In genomic region chr11:66912361-66912760, GRCh38 we compare ENCODE assay signal across 30 cellular contexts. TPM values are rescaled to one million over a fixed set of nuclear protein-coding genes. Genes with fewer than 3 reads are reported as not detected.
A peak's percentile ranks its signal among the peaks of the same experiment; 100 is the strongest.
DNase-seq lines count a peak whose midpoint lies in the region; ATAC-seq, FAIRE-seq and TF ChIP-seq lines count a peak whose summit lies in the region.
"Had no signal": no experiment of that assay in that cellular context is flagged by ENCODE, and none has a peak within 500 bp of the region (broad histone marks: within the 10 kb centered on the region; RNA-seq: fewer than 3 reads in every experiment).

No MANE protein-coding gene starts in this region.

- H3K9me1 ChIP-seq in K562 (ENCODE audit: control insufficient read depth, insufficient read depth, low read length) = peaks cover 2% of the 10 kb centered on the region

- no peaks in the 10 kb centered on the region for H3K9me3 ChIP-seq in K562 (replicated peaks; ENCODE audit: control insufficient read depth, insufficient read depth, low read depth, low read length)
- H3K9me3 ChIP-seq: ascending aorta, heart right ventricle, tibial artery had no signal

- H3K27me3 ChIP-seq in GM23338 (ENCODE audit: insufficient read depth) (no peaks in the 10 kb centered on the region), K562 (ENCODE audit: control insufficient read depth in 2 of 2, insufficient read depth in 2 of 2, low read length in 2 of 2) (no peaks in the 10 kb centered on the region)
- H3K27me3 ChIP-seq: ascending aorta, heart right ventricle, tibial artery had no signal

- ATAC-seq in GM23338 (peak; percentile 52), K562 (no peak)
- ATAC-seq: CD8-positive, alpha-beta T cell; heart right ventricle; stimulated activated naive CD8-positive, alpha-beta T cell treated with anti-CD3 and anti-CD28 coated beads, Interleukin-15, amount 100 ng/mL, for 72 hours had no signal

- 77% methylated on average over 7 of the region's 7 CpGs for WGBS in K562 (ENCODE audit: insufficient coverage, low coverage, missing lambda C conversion rate)

- no peak for FAIRE-seq in K562 (lab: Jason Lieb, UNC)
- FAIRE-seq: GM18507, GM19239 had no signal

- POLR2A ChIA-PET in K562 (lab: Yijun Ruan, JAX) = interaction anchor here (0.6 to 0.7 kb wide), 2 partner anchors 75 to 138 kb away, joined by 3 read pairs; no protein-coding TSS in a partner anchor

- H3K36me3 Mint-ChIP-seq in GM23338 (ENCODE audit: low read depth) (no peaks in the 10 kb centered on the region), glutamatergic neuron (ENCODE audit: unreplicated experiment) (no peaks in the 10 kb centered on the region), neural crest cell (ENCODE audit: low read depth) (peaks cover 3% of the 10 kb centered on the region)
- H3K36me3 Mint-ChIP-seq: activated naive CD8-positive, alpha-beta T cell treated with anti-CD3 and anti-CD28 coated beads for 36 hours; CD8-positive, alpha-beta T cell had no signal

- H3K4me2 ChIP-seq in GM23338 = peak overlapping the region; percentile 48
- no peak overlapping the region for H3K4me2 ChIP-seq in K562 (ENCODE audit: insufficient read depth, low read length)

- H3K4me1 ChIP-seq in GM23338 (ENCODE audit: insufficient read depth) (peaks cover 12% of the 10 kb centered on the region), K562 (replicated peaks in 1 of 2; ENCODE audit: control insufficient read depth in 2 of 2, insufficient read depth in 2 of 2, low read length in 2 of 2) (peaks cover 10 to 16% of the 10 kb centered on the region in 2 experiments; a peak in 4 of 5 replicates)
- H3K4me1 ChIP-seq: ascending aorta, heart right ventricle had no signal

- intact Hi-C loops in K562 (cut with micrococcal nuclease) = no loop called here

- no TSS peak for BruUV-seq in K562 (replicated peaks; lab: Mats Ljungman, UMichigan)

- no peaks in the 10 kb centered on the region for H3K9me2 ChIP-seq in GM23338 (ENCODE audit: insufficient read depth)

- no peaks in the 10 kb centered on the region for H3K9me3 Mint-ChIP-seq in GM23338
- no peaks in the 10 kb centered on the region for H3K9me3 Mint-ChIP-seq in glutamatergic neuron (ENCODE audit: unreplicated experiment)
- no peaks in the 10 kb centered on the region for H3K9me3 Mint-ChIP-seq in neural crest cell
- H3K9me3 Mint-ChIP-seq: activated CD4-positive, alpha-beta T cell treated with anti-CD3 and anti-CD28 coated beads, Interleukin-2, amount 10 ng/mL, durations not matched to agents 24 days and 14 days; activated naive CD8-positive, alpha-beta T cell treated with anti-CD3 and anti-CD28 coated beads for 36 hours; CD8-positive, alpha-beta T cell; dendritic cell treated with granulocyte-macrophage colony-stimulating factor and Interleukin-4, amounts not matched to agents 40 ng/mL and 50 ng/mL, for 4 days; stimulated activated naive CD8-positive, alpha-beta T cell treated with anti-CD3 and anti-CD28 coated beads, Interleukin-15, amount 100 ng/mL, for 72 hours had no signal

- H3K27ac Mint-ChIP-seq in GM23338 (no peak overlapping the region), glutamatergic neuron (ENCODE audit: unreplicated experiment) (peak overlapping the region; percentile 52), neural crest cell (ENCODE audit: unreplicated experiment) (peak overlapping the region; percentile 99)
- H3K27ac Mint-ChIP-seq: activated CD4-positive, alpha-beta T cell treated with anti-CD3 and anti-CD28 coated beads, Interleukin-2, amount 10 ng/mL, durations not matched to agents 24 days and 14 days; activated naive CD8-positive, alpha-beta T cell treated with anti-CD3 and anti-CD28 coated beads for 36 hours; CD8-positive, alpha-beta T cell; dendritic cell treated with granulocyte-macrophage colony-stimulating factor and Interleukin-4, amounts not matched to agents 40 ng/mL and 50 ng/mL, for 4 days had no signal

- TF ChIP-seq POLR2A in K562 (conservative IDR thresholded peaks at IDR 0.05) = no peak

- H3K4me3 Mint-ChIP-seq in GM23338 (no peak overlapping the region), glutamatergic neuron (ENCODE audit: unreplicated experiment) (no peak overlapping the region), neural crest cell (peak overlapping the region; percentile 78)
- H3K4me3 Mint-ChIP-seq: activated CD4-positive, alpha-beta T cell treated with anti-CD3 and anti-CD28 coated beads, Interleukin-2, amount 10 ng/mL, durations not matched to agents 24 days and 14 days; activated naive CD8-positive, alpha-beta T cell treated with anti-CD3 and anti-CD28 coated beads for 36 hours; CD8-positive, alpha-beta T cell; dendritic cell treated with granulocyte-macrophage colony-stimulating factor and Interleukin-4, amounts not matched to agents 40 ng/mL and 50 ng/mL, for 4 days; stimulated activated naive CD8-positive, alpha-beta T cell treated with anti-CD3 and anti-CD28 coated beads, Interleukin-15, amount 100 ng/mL, for 72 hours had no signal

- DNase-seq in GM23338 (ENCODE audit: low spot score) (peak; percentile 53), K562 (ENCODE audit: extremely low read depth in 1 of 4, low spot score in 3 of 4) (no peak), glutamatergic neuron (no peak), neural crest cell (ENCODE audit: low read depth, low spot score) (no peak), NCI-H2081 treated with DMSO at 0.1 percent for 48 hours (lab: John Stamatoyannopoulos, UW) (no peak), NCI-H1105 (lab: John Stamatoyannopoulos, UW) (no peak), NCI-H2029 treated with DMSO at 0.1 percent for 48 hours (lab: John Stamatoyannopoulos, UW) (no peak), NCI-H2227 treated with DMSO at 0.1 percent for 48 hours (lab: John Stamatoyannopoulos, UW) (no peak)
- DNase-seq: activated CD4-positive, alpha-beta T cell treated with anti-CD3 and anti-CD28 coated beads, Interleukin-2, amount 10 ng/mL, durations not matched to agents 24 days and 14 days; activated effector memory CD4-positive, alpha-beta T cell treated with Interleukin-2 at 50 U/mL for 16 hours; activated naive CD8-positive, alpha-beta T cell treated with anti-CD3 and anti-CD28 coated beads for 36 hours; AML-193; CD8-positive, alpha-beta T cell; central memory CD4-positive, alpha-beta T cell; H7; heart right ventricle; MV-4-11; NCI-H2171; NCI-H510A; right cardiac atrium; RPMI8226; stimulated activated CD4-positive, alpha-beta T cell treated with anti-CD3 and anti-CD28 coated beads, Interleukin-1b, Interleukin-23, amount 100 ng/mL, for 48 hours; stimulated activated naive CD8-positive, alpha-beta T cell treated with anti-CD3 and anti-CD28 coated beads, Interleukin-15, amount 100 ng/mL, for 72 hours; tibial artery; WERI-Rb-1 had no signal

- no peak for TF ChIP-seq EP300 in K562 (IDR thresholded peaks at IDR 0.05; ENCODE audit: low read length)

- CTCF ChIA-PET in K562 (lab: Yijun Ruan, JAX; ENCODE audit: low intra/inter-chr PET ratio) = no interaction called here

- H3K27me3 Mint-ChIP-seq in GM23338 (ENCODE audit: insufficient read depth, low read depth, poor library complexity) = peaks cover 5% of the 10 kb centered on the region
- peaks cover 2% of the 10 kb centered on the region for H3K27me3 Mint-ChIP-seq in glutamatergic neuron (ENCODE audit: unreplicated experiment)
- H3K27me3 Mint-ChIP-seq in neural crest cell (ENCODE audit: low read depth) = no peaks in the 10 kb centered on the region
- H3K27me3 Mint-ChIP-seq: activated CD4-positive, alpha-beta T cell treated with anti-CD3 and anti-CD28 coated beads, Interleukin-2, amount 10 ng/mL, durations not matched to agents 24 days and 14 days; activated naive CD8-positive, alpha-beta T cell treated with anti-CD3 and anti-CD28 coated beads for 36 hours; stimulated activated naive CD8-positive, alpha-beta T cell treated with anti-CD3 and anti-CD28 coated beads, Interleukin-15, amount 100 ng/mL, for 72 hours had no signal

- in situ Hi-C loops in K562 (cut with MboI) = no loop called here

- no peaks in the 10 kb centered on the region for H4K20me1 ChIP-seq in GM23338 (replicated peaks; ENCODE audit: insufficient read depth)
- peaks cover 4% of the 10 kb centered on the region for H4K20me1 ChIP-seq in K562 (replicated peaks; ENCODE audit: control insufficient read depth, insufficient read depth, low read length)

- H2AFZ ChIP-seq in GM23338 (peak overlapping the region; percentile 66; the same call in 1 of the 2 replicates), K562 (ENCODE audit: low read depth, low read length) (no peak overlapping the region)

- no peak for TF ChIP-seq RAD21 in K562 (CRISPR knock-in tag; conservative IDR thresholded peaks at IDR 0.05 in 1 of 2, IDR thresholded peaks at IDR 0.05 in 1 of 2)

- H3K79me2 ChIP-seq in GM23338 (replicated peaks; ENCODE audit: insufficient read depth) = no peaks in the 10 kb centered on the region
- H3K79me2 ChIP-seq in K562 (ENCODE audit: control insufficient read depth, insufficient read depth, low read length) = no peaks in the 10 kb centered on the region

- H3K36me3 ChIP-seq in GM23338 (ENCODE audit: insufficient read depth) = no peaks in the 10 kb centered on the region
- no peaks in the 10 kb centered on the region; the same call in 2 of the 3 replicates for H3K36me3 ChIP-seq in K562 (ENCODE audit: control insufficient read depth, insufficient read depth, low read length)
- H3K36me3 ChIP-seq: ascending aorta, heart right ventricle, tibial artery, WERI-Rb-1 had no signal

- no peak for TF ChIP-seq CTCF in GM23338 (conservative IDR thresholded peaks at IDR 0.05; ENCODE audit: low read depth in 2 of 2)
- no peak for TF ChIP-seq CTCF in K562 (IDR thresholded peaks at IDR 0.05 in 2 of 3, conservative IDR thresholded peaks at IDR 0.05 in 1 of 3; ENCODE audit: insufficient read depth in 2 of 3, low read depth in 1 of 3, low read length in 3 of 3)
- no peak for TF ChIP-seq CTCF in glutamatergic neuron (IDR thresholded peaks at IDR 0.05; ENCODE audit: partially characterized antibody, unreplicated experiment)
- TF ChIP-seq CTCF in neural crest cell (conservative IDR thresholded peaks at IDR 0.05) = no peak

- H3K4me3 ChIP-seq in GM23338 (no peak overlapping the region), K562 (no peak overlapping the region)
- H3K4me3 ChIP-seq: ascending aorta, heart right ventricle, lung, tibial artery had no signal

- H3K4me1 Mint-ChIP-seq in GM23338 (peaks cover 34% of the 10 kb centered on the region), glutamatergic neuron (ENCODE audit: low read depth, unreplicated experiment) (peaks cover 9% of the 10 kb centered on the region), neural crest cell (peaks cover 77% of the 10 kb centered on the region)
- H3K4me1 Mint-ChIP-seq: activated CD4-positive, alpha-beta T cell treated with anti-CD3 and anti-CD28 coated beads, Interleukin-2, amount 10 ng/mL, durations not matched to agents 24 days and 14 days; activated naive CD8-positive, alpha-beta T cell treated with anti-CD3 and anti-CD28 coated beads for 36 hours; stimulated activated naive CD8-positive, alpha-beta T cell treated with anti-CD3 and anti-CD28 coated beads, Interleukin-15, amount 100 ng/mL, for 72 hours had no signal

- no peaks in the 10 kb centered on the region for H3F3A ChIP-seq in GM23338 (replicated peaks; ENCODE audit: low read depth)

- H3K9ac ChIP-seq in K562 (ENCODE audit: insufficient read depth in 1 of 2, low read depth in 2 of 2, low read length in 2 of 2) = peak overlapping the region in 1 of 2 experiments; percentile 71; a peak in 1 of 4 replicates

- peak overlapping the region; percentile 76 for H3K27ac ChIP-seq in GM23338 (ENCODE audit: low read depth)
- no peak overlapping the region for H3K27ac ChIP-seq in K562 (ENCODE audit: extremely low read depth, low read depth, low read length)
- H3K27ac ChIP-seq: ascending aorta, heart right ventricle, tibial artery, WERI-Rb-1 had no signal

RNA-seq across cellular contexts. Expression of gene PC, which starts 45.8 kb away (rescaled TPM):
- total RNA-seq in GM23338 (2014; rRNA removed; shearing (Covaris generic)) = 21.7 and 24.9 TPM in 2 replicates
- 18.3 and 18.9 TPM in 2 replicates for polyA plus RNA-seq in GM23338 (2016; fragmentation: Nextera tagmentation; extraction: Ambion mirVana)
- 53.4 and 88.6 TPM in 2 replicates for total RNA-seq in K562 (2011; cell fraction: chromatin; rRNA removed; ENCODE audit: low replicate concordance)
- 47.2 and 61.2 TPM in 2 replicates for total RNA-seq in K562 (2011; cell fraction: nucleolus; rRNA removed)
- 25.8 and 29.3 TPM in 2 replicates for total RNA-seq in K562 (2011; cell fraction: nucleoplasm; rRNA removed)
- 11.1 and 22.7 TPM in 2 replicates for total RNA-seq in K562 (2014; rRNA removed)
- total RNA-seq in K562 (2014; rRNA removed; fragmentation: Illumina TruSeq; extraction: Trizol) = 4.4 and 8.4 TPM in 2 replicates
- total RNA-seq in K562 (2015; rRNA removed; fragmentation: Illumina TruSeq; extraction: Trizol) = 8.7 and 9.9 TPM in 2 replicates
- total RNA-seq in K562 (2021) = 38.0 and 38.4 TPM in 2 replicates
- polyA plus RNA-seq in K562 (2011; rRNA removed) = 6.1 and 11.2 TPM in 2 replicates
- polyA plus RNA-seq in K562 (2011; cell fraction: cytosol; rRNA removed) = 5.8 and 9.3 TPM in 2 replicates
- polyA plus RNA-seq in K562 (2011; cell fraction: nucleus; rRNA removed) = 43.6 and 55.7 TPM in 2 replicates
- polyA plus RNA-seq in K562 (2012) = 21.3 and 21.6 TPM in 2 replicates
- polyA plus RNA-seq in K562 (2014; fragmentation: Illumina TruSeq; extraction: Trizol) = 13.7 and 20.7 TPM in 2 replicates
- polyA plus RNA-seq in K562 (2014; fragmentation: Nextera tagmentation; extraction: Ambion mirVana) = under 1 TPM; 0.94 to 0.97 TPM
- 10.4 and 26.1 TPM in 2 replicates for polyA plus RNA-seq in K562 (2014; rRNA removed)
- polyA minus RNA-seq in K562 (2011; rRNA and poly(A)+ RNA removed) = 6.5 and 7.7 TPM in 2 replicates
- polyA minus RNA-seq in K562 (2011; cell fraction: cytosol; rRNA and poly(A)+ RNA removed) = 10.8 and 16.8 TPM in 2 replicates
- polyA minus RNA-seq in K562 (2011; cell fraction: nucleus; rRNA and poly(A)+ RNA removed) = 13.3 and 13.7 TPM in 2 replicates
- total RNA-seq in glutamatergic neuron (ENCODE audit: unreplicated experiment) = 47.4 TPM
- 51.9 and 53.6 TPM in 2 replicates for total RNA-seq in neural crest cell

RNA-seq across cellular contexts. Expression of gene LRFN4, which starts 55.5 kb away (rescaled TPM):
- 56.7 and 63.5 TPM in 2 replicates for total RNA-seq in GM23338 (2014; rRNA removed; shearing (Covaris generic))
- polyA plus RNA-seq in GM23338 (2016; fragmentation: Nextera tagmentation; extraction: Ambion mirVana) = 9.8 and 11.1 TPM in 2 replicates
- total RNA-seq in K562 (2011; cell fraction: chromatin; rRNA removed; ENCODE audit: low replicate concordance) = 6.4 and 27.6 TPM in 2 replicates
- 47.9 and 52.9 TPM in 2 replicates for total RNA-seq in K562 (2011; cell fraction: nucleolus; rRNA removed)
- total RNA-seq in K562 (2011; cell fraction: nucleoplasm; rRNA removed) = 13.7 and 16.8 TPM in 2 replicates
- total RNA-seq in K562 (2014; rRNA removed) = 41.3 and 53.0 TPM in 2 replicates
- total RNA-seq in K562 (2014; rRNA removed; fragmentation: Illumina TruSeq; extraction: Trizol) = 1.1 and 1.5 TPM in 2 replicates
- 19.4 and 23.0 TPM in 2 replicates for total RNA-seq in K562 (2015; rRNA removed; fragmentation: Illumina TruSeq; extraction: Trizol)
- 59.5 and 60.1 TPM in 2 replicates for total RNA-seq in K562 (2021)
- polyA plus RNA-seq in K562 (2011; rRNA removed) = 6.7 and 11.3 TPM in 2 replicates
- polyA plus RNA-seq in K562 (2011; cell fraction: cytosol; rRNA removed) = 17.4 and 75.5 TPM in 2 replicates
- polyA plus RNA-seq in K562 (2011; cell fraction: nucleus; rRNA removed) = 36.1 and 82.9 TPM in 2 replicates
- polyA plus RNA-seq in K562 (2012) = 18.4 and 21.2 TPM in 2 replicates
- polyA plus RNA-seq in K562 (2014; fragmentation: Illumina TruSeq; extraction: Trizol) = 1.1 and 9.0 TPM in 2 replicates
- polyA plus RNA-seq in K562 (2014; fragmentation: Nextera tagmentation; extraction: Ambion mirVana) = under 1 TPM; 0.10 to 0.14 TPM
- polyA plus RNA-seq in K562 (2014; rRNA removed) = 31.5 and 32.3 TPM in 2 replicates
- polyA minus RNA-seq in K562 (2011; rRNA and poly(A)+ RNA removed) = 1.4 and 3.4 TPM in 2 replicates
- 23.3 and 29.6 TPM in 2 replicates for polyA minus RNA-seq in K562 (2011; cell fraction: cytosol; rRNA and poly(A)+ RNA removed)
- polyA minus RNA-seq in K562 (2011; cell fraction: nucleus; rRNA and poly(A)+ RNA removed) = 12.9 and 13.5 TPM in 2 replicates
- 67.1 TPM for total RNA-seq in glutamatergic neuron (ENCODE audit: unreplicated experiment)
- total RNA-seq in neural crest cell = 36.2 and 37.2 TPM in 2 replicates
